8 cellular contexts compared by ENCODE assay signal in genomic region chrX:18885317-18886004, GRCh38.
A peak's percentile ranks its signal among the peaks of the same experiment; 100 is the strongest.
DNase-seq lines count a peak whose midpoint lies in the region; ATAC-seq and TF ChIP-seq lines count a peak whose summit lies in the region.

No MANE protein-coding gene starts in this region.

- peak overlapping the region; percentile 94 for H3K27ac Mint-ChIP-seq in activated T-cell treated with anti-CD3 and anti-CD28 coated beads, Interleukin-2, amount 50 U/mL, for 72 hours

- H3K36me3 Mint-ChIP-seq in activated T-cell treated with anti-CD3 and anti-CD28 coated beads, Interleukin-2, amount 50 U/mL, for 72 hours (ENCODE audit: insufficient read depth in 2 of 2), result no peaks in the 10 kb centered on the region

- no peaks in the 10 kb centered on the region for H3K27me3 ChIP-seq in left lung
- H3K27me3 ChIP-seq in tibial artery, result no peaks in the 10 kb centered on the region

- H3K4me3 ChIP-seq in left lung, result peak overlapping the region; percentile 3 to 38
- H3K4me3 ChIP-seq in tibial artery, result peak overlapping the region; percentile 40 to 46

- H3K27me3 Mint-ChIP-seq in activated T-cell treated with anti-CD3 and anti-CD28 coated beads, Interleukin-2, amount 50 U/mL, for 72 hours (ENCODE audit: low read depth), result no peaks in the 10 kb centered on the region

- peak overlapping the region; percentile 80 to 94 for H3K4me3 Mint-ChIP-seq in activated T-cell treated with anti-CD3 and anti-CD28 coated beads, Interleukin-2, amount 50 U/mL, for 72 hours

- ATAC-seq in GM18498 (IDR thresholded peaks at IDR 0.05; ENCODE audit: unreplicated experiment) (peak; percentile 11), HG02938 (IDR thresholded peaks at IDR 0.05; ENCODE audit: unreplicated experiment) (peak; percentile 2), left lung (peak; percentile 1), HG03571 (IDR thresholded peaks at IDR 0.05; ENCODE audit: unreplicated experiment) (no peak)
- ATAC-seq in activated T-cell treated with anti-CD3 and anti-CD28 coated beads, Interleukin-2, amount 50 U/mL, for 72 hours (replicated peaks in 1 of 2), result peak in 1 of 2 donors; percentile 18

- intact Hi-C loops in left lung (cut with DNase I), result no loop called here
- intact Hi-C loops in tibial artery (cut with DNase I; ENCODE audit: low total_unique reads), result loop anchor here (5.0 kb wide), 1 partner anchor 213 kb away; the partner anchor contains the start of gene RS1

- TF ChIP-seq CTCF in left lung (IDR thresholded peaks at IDR 0.05) (no peak), tibial artery (IDR thresholded peaks at IDR 0.05) (no peak)

- H3K4me1 ChIP-seq in left lung (peaks cover 3 to 17% of the 10 kb centered on the region in 2 donors), tibial artery (peaks cover 4 to 47% (median 15%) of the 10 kb centered on the region in 4 donors)

- DNase-seq in activated T-cell treated with anti-CD3 and anti-CD28 coated beads, Interleukin-2, amount 50 U/mL, for 72 hours, result no peak
- DNase-seq in left lung, result no peak
- DNase-seq in tibial artery, result peak in 1 of 2 donors; percentile 72
- no peak for DNase-seq in NCI-H2107 treated with DMSO at 0.1 percent for 48 hours (lab: John Stamatoyannopoulos, UW; ENCODE audit: unreplicated experiment)
- DNase-seq in cerebellar cortex (ENCODE audit: low spot score), result no peak

- no peaks in the 10 kb centered on the region for H3K9me3 Mint-ChIP-seq in activated T-cell treated with anti-CD3 and anti-CD28 coated beads, Interleukin-2, amount 50 U/mL, for 72 hours

- peaks cover 23% of the 10 kb centered on the region for H3K4me1 Mint-ChIP-seq in activated T-cell treated with anti-CD3 and anti-CD28 coated beads, Interleukin-2, amount 50 U/mL, for 72 hours (ENCODE audit: low read depth)

- H3K9me3 ChIP-seq in left lung (no peaks in the 10 kb centered on the region), tibial artery (no peaks in the 10 kb centered on the region)

- H3K27ac ChIP-seq in left lung (peak overlapping the region; percentile 84 to 86), tibial artery (peak overlapping the region; percentile 85 to 89)

- H3K36me3 ChIP-seq in left lung (no peaks in the 10 kb centered on the region), tibial artery (no peaks in the 10 kb centered on the region)
